In the genomic region with DNA sequence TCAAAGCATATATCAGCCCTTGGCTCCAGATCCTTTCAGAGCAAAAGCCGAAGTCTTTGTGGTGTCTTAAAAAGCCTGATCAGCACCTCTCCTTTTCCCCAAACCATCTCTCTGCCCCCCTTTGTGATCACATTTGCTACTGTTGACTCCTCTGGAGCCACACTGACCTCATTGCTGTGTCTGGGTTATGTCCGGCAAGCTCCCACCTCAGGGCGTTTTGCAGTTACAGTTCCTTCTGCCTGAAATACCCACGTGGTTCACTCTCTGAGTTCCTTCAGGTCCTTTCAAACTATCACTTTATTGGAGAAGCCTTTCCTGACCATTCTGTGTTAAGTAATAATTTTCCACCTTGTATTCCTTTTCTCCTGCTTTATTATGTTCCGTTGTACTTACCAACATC, we compare ENCODE assay signal across 1 cellular context.
TF ChIP-seq lines count a peak whose summit lies in the region.

No MANE protein-coding gene starts in this region.

TF ChIP-seq in K562, 482 proteins besides CTCF, POLR2A, EP300 and RAD21 (continues in another document):
- TF ChIP-seq RFX5 (IDR thresholded peaks at IDR 0.05; ENCODE audit: low read depth, low read length) (no peak), ILK (tag; IDR thresholded peaks at IDR 0.05; ENCODE audit: borderline replicate concordance, low read depth) (no peak), TFAM (CRISPR knock-in tag; conservative IDR thresholded peaks at IDR 0.05) (no peak), MAFK (IDR thresholded peaks at IDR 0.05; ENCODE audit: low read length) (no peak), ELF4 (CRISPR knock-in tag; IDR thresholded peaks at IDR 0.05) (no peak), HLTF (IDR thresholded peaks at IDR 0.05) (no peak), USF2 (CRISPR knock-in tag; IDR thresholded peaks at IDR 0.05) (peak; percentile 24; the same call in 1 of the 2 replicates), NFRKB (IDR thresholded peaks at IDR 0.05; ENCODE audit: low read depth) (no peak), XRCC4 (IDR thresholded peaks at IDR 0.05; ENCODE audit: extremely low read depth, insufficient read depth, insufficient read length) (no peak), SPI1 (IDR thresholded peaks at IDR 0.05; ENCODE audit: borderline replicate concordance, low read depth, low read length) (no peak), SRSF9 (IDR thresholded peaks at IDR 0.05; ENCODE audit: borderline replicate concordance, low read depth, low read length) (no peak), PPARD (CRISPR knock-in tag; IDR thresholded peaks at IDR 0.05) (no peak), ZNF3 (CRISPR knock-in tag; IDR thresholded peaks at IDR 0.05) (no peak), PML (IDR thresholded peaks at IDR 0.05; ENCODE audit: low read length) (no peak), TFE3 (CRISPR knock-in tag; IDR thresholded peaks at IDR 0.05) (no peak), CBX5 (IDR thresholded peaks at IDR 0.05; ENCODE audit: borderline replicate concordance, low read depth) (no peak), JUND (IDR thresholded peaks at IDR 0.05; ENCODE audit: borderline replicate concordance, low read depth, low read length) (peak; percentile 31; the same call in 1 of the 2 replicates), JUND (tag; IDR thresholded peaks at IDR 0.05; ENCODE audit: borderline replicate concordance, low read depth, low read length) (no peak), NCOR1 (IDR thresholded peaks at IDR 0.05) (0 out of 2 replicates have a peak, but pooled peaks have one; percentile 17), ZNF311 (CRISPR knock-in tag; IDR thresholded peaks at IDR 0.05) (no peak), TBP (optimal IDR thresholded peaks at IDR 0.05; ENCODE audit: low read depth, low read length) (no peak), BRCA1 (IDR thresholded peaks at IDR 0.05) (no peak), BRCA1 (CRISPR knock-in tag; IDR thresholded peaks at IDR 0.05) (no peak), KAT7 (CRISPR knock-in tag; IDR thresholded peaks at IDR 0.05; ENCODE audit: borderline replicate concordance) (no peak), MAZ (CRISPR knock-in tag; conservative IDR thresholded peaks at IDR 0.05 in 1 of 2, IDR thresholded peaks at IDR 0.05 in 1 of 2) (no peak), ZSCAN32 (CRISPR knock-in tag; IDR thresholded peaks at IDR 0.05) (no peak), MAFG (tag; conservative IDR thresholded peaks at IDR 0.05) (no peak), HMGN3 (IDR thresholded peaks at IDR 0.05; ENCODE audit: borderline replicate concordance, extremely low read depth, insufficient read length, low read depth, low read length) (no peak), CBFA2T3 (IDR thresholded peaks at IDR 0.05) (no peak), USF1 (CRISPR knock-in tag; IDR thresholded peaks at IDR 0.05) (peak; percentile 49; the same call in 1 of the 2 replicates), NELFE (IDR thresholded peaks at IDR 0.05; ENCODE audit: insufficient read depth, insufficient read length) (no peak), SMAD4 (CRISPR knock-in tag; conservative IDR thresholded peaks at IDR 0.05) (peak; percentile 93), NRF1 (conservative IDR thresholded peaks at IDR 0.05 in 1 of 2, IDR thresholded peaks at IDR 0.05 in 1 of 2) (no peak), ZFX (CRISPR knock-in tag; IDR thresholded peaks at IDR 0.05) (no peak), SMAD1 (IDR thresholded peaks at IDR 0.05; ENCODE audit: low read depth, low read length, partially characterized antibody) (no peak), L3MBTL2 (IDR thresholded peaks at IDR 0.05) (no peak), HDAC2 (IDR thresholded peaks at IDR 0.05) (no peak), TARDBP (IDR thresholded peaks at IDR 0.05) (no peak), RHOXF2B (CRISPR knock-in tag; conservative IDR thresholded peaks at IDR 0.05) (no peak), ZNF282 (CRISPR knock-in tag; IDR thresholded peaks at IDR 0.05) (no peak), THRAP3 (IDR thresholded peaks at IDR 0.05; ENCODE audit: borderline replicate concordance) (no peak), JUNB (CRISPR knock-in tag; conservative IDR thresholded peaks at IDR 0.05) (no peak), BRF2 (IDR thresholded peaks at IDR 0.05; ENCODE audit: borderline replicate concordance, insufficient read depth, insufficient read length) (no peak), MCM7 (IDR thresholded peaks at IDR 0.05) (no peak), ARHGAP35 (IDR thresholded peaks at IDR 0.05; ENCODE audit: partially characterized antibody) (no peak), NUFIP1 (IDR thresholded peaks at IDR 0.05; ENCODE audit: partially characterized antibody) (no peak), TEAD4 (IDR thresholded peaks at IDR 0.05; ENCODE audit: low read length) (no peak), TEAD4 (CRISPR knock-in tag; IDR thresholded peaks at IDR 0.05; ENCODE audit: borderline replicate concordance) (no peak), FOXP1 (CRISPR knock-in tag; IDR thresholded peaks at IDR 0.05) (no peak), EP400 (IDR thresholded peaks at IDR 0.05) (peak; percentile 17; the same call in 1 of the 2 replicates), ARID3A (IDR thresholded peaks at IDR 0.05; ENCODE audit: borderline replicate concordance, low read depth, low read length) (no peak), ZNF217 (CRISPR knock-in tag; IDR thresholded peaks at IDR 0.05) (no peak)
- TF ChIP-seq, protein P1, sequence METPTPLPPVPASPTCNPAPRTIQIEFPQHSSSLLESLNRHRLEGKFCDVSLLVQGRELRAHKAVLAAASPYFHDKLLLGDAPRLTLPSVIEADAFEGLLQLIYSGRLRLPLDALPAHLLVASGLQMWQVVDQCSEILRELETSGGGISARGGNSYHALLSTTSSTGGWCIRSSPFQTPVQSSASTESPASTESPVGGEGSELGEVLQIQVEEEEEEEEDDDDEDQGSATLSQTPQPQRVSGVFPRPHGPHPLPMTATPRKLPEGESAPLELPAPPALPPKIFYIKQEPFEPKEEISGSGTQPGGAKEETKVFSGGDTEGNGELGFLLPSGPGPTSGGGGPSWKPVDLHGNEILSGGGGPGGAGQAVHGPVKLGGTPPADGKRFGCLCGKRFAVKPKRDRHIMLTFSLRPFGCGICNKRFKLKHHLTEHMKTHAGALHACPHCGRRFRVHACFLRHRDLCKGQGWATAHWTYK (CRISPR knock-in tag; IDR thresholded peaks at IDR 0.05) = no peak
- TF ChIP-seq, protein P2, sequence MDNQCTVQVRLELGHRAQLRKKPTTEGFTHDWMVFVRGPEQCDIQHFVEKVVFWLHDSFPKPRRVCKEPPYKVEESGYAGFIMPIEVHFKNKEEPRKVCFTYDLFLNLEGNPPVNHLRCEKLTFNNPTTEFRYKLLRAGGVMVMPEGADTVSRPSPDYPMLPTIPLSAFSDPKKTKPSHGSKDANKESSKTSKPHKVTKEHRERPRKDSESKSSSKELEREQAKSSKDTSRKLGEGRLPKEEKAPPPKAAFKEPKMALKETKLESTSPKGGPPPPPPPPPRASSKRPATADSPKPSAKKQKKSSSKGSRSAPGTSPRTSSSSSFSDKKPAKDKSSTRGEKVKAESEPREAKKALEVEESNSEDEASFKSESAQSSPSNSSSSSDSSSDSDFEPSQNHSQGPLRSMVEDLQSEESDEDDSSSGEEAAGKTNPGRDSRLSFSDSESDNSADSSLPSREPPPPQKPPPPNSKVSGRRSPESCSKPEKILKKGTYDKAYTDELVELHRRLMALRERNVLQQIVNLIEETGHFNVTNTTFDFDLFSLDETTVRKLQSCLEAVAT (IDR thresholded peaks at IDR 0.05) = no peak
- TF ChIP-seq, protein P3, sequence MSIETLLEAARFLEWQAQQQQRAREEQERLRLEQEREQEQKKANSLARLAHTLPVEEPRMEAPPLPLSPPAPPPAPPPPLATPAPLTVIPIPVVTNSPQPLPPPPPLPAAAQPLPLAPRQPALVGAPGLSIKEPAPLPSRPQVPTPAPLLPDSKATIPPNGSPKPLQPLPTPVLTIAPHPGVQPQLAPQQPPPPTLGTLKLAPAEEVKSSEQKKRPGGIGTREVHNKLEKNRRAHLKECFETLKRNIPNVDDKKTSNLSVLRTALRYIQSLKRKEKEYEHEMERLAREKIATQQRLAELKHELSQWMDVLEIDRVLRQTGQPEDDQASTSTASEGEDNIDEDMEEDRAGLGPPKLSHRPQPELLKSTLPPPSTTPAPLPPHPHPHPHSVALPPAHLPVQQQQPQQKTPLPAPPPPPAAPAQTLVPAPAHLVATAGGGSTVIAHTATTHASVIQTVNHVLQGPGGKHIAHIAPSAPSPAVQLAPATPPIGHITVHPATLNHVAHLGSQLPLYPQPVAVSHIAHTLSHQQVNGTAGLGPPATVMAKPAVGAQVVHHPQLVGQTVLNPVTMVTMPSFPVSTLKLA (conservative IDR thresholded peaks at IDR 0.05) = 0 out of 4 replicates have a peak, but pooled peaks have one; percentile 26 to 35
- TF ChIP-seq, protein P4, sequence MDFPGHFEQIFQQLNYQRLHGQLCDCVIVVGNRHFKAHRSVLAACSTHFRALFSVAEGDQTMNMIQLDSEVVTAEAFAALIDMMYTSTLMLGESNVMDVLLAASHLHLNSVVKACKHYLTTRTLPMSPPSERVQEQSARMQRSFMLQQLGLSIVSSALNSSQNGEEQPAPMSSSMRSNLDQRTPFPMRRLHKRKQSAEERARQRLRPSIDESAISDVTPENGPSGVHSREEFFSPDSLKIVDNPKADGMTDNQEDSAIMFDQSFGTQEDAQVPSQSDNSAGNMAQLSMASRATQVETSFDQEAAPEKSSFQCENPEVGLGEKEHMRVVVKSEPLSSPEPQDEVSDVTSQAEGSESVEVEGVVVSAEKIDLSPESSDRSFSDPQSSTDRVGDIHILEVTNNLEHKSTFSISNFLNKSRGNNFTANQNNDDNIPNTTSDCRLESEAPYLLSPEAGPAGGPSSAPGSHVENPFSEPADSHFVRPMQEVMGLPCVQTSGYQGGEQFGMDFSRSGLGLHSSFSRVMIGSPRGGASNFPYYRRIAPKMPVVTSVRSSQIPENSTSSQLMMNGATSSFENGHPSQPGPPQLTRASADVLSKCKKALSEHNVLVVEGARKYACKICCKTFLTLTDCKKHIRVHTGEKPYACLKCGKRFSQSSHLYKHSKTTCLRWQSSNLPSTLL (IDR thresholded peaks at IDR 0.05) = no peak
